1 cellular context compared by ENCODE assay signal in the genomic region with DNA sequence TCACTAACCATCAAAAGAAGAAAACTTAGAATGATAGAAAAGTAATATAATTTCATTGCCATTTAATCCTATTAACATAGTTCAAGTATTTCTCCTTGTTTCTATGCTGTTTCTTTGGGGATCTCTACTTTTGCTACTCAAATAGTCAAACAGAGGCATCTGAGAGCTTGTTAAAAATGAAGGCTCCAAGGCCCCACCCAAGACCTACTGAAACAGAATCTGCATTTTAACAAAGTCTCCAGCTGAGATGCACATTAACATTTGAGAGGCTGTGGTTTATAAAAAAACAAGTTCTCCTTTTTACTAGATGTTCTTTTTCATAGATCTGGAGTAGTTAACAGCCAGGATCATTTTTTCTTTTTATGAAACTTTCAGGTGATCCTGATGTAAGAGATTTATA.
TF ChIP-seq lines count a peak whose summit lies in the region.

No MANE protein-coding gene starts in this region.

TF ChIP-seq in WTC11, 78 proteins besides CTCF, POLR2A, EP300 and RAD21 (continued from another document):
- TF ChIP-seq, protein P1, sequence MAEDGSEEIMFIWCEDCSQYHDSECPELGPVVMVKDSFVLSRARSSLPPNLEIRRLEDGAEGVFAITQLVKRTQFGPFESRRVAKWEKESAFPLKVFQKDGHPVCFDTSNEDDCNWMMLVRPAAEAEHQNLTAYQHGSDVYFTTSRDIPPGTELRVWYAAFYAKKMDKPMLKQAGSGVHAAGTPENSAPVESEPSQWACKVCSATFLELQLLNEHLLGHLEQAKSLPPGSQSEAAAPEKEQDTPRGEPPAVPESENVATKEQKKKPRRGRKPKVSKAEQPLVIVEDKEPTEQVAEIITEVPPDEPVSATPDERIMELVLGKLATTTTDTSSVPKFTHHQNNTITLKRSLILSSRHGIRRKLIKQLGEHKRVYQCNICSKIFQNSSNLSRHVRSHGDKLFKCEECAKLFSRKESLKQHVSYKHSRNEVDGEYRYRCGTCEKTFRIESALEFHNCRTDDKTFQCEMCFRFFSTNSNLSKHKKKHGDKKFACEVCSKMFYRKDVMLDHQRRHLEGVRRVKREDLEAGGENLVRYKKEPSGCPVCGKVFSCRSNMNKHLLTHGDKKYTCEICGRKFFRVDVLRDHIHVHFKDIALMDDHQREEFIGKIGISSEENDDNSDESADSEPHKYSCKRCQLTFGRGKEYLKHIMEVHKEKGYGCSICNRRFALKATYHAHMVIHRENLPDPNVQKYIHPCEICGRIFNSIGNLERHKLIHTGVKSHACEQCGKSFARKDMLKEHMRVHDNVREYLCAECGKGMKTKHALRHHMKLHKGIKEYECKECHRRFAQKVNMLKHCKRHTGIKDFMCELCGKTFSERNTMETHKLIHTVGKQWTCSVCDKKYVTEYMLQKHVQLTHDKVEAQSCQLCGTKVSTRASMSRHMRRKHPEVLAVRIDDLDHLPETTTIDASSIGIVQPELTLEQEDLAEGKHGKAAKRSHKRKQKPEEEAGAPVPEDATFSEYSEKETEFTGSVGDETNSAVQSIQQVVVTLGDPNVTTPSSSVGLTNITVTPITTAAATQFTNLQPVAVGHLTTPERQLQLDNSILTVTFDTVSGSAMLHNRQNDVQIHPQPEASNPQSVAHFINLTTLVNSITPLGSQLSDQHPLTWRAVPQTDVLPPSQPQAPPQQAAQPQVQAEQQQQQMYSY (CRISPR knock-in tag; IDR thresholded peaks at IDR 0.05) = no peak
- no peak for TF ChIP-seq GTF2I (CRISPR knock-in tag; conservative IDR thresholded peaks at IDR 0.05)
- no peak for TF ChIP-seq ZBTB21 (CRISPR knock-in tag; IDR thresholded peaks at IDR 0.05; ENCODE audit: borderline replicate concordance)
- TF ChIP-seq, protein P2, sequence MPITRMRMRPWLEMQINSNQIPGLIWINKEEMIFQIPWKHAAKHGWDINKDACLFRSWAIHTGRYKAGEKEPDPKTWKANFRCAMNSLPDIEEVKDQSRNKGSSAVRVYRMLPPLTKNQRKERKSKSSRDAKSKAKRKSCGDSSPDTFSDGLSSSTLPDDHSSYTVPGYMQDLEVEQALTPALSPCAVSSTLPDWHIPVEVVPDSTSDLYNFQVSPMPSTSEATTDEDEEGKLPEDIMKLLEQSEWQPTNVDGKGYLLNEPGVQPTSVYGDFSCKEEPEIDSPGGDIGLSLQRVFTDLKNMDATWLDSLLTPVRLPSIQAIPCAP (CRISPR knock-in tag; IDR thresholded peaks at IDR 0.05) = no peak
- no peak for TF ChIP-seq CBFB (CRISPR knock-in tag; IDR thresholded peaks at IDR 0.05; ENCODE audit: low read depth)
- TF ChIP-seq JAZF1 (CRISPR knock-in tag; IDR thresholded peaks at IDR 0.05) = no peak
- no peak for TF ChIP-seq CREM (CRISPR knock-in tag; IDR thresholded peaks at IDR 0.05)
TF ChIP-seq in WTC11: peak in this region for 0.
